8 cellular contexts compared by ENCODE assay signal in the genomic region with DNA sequence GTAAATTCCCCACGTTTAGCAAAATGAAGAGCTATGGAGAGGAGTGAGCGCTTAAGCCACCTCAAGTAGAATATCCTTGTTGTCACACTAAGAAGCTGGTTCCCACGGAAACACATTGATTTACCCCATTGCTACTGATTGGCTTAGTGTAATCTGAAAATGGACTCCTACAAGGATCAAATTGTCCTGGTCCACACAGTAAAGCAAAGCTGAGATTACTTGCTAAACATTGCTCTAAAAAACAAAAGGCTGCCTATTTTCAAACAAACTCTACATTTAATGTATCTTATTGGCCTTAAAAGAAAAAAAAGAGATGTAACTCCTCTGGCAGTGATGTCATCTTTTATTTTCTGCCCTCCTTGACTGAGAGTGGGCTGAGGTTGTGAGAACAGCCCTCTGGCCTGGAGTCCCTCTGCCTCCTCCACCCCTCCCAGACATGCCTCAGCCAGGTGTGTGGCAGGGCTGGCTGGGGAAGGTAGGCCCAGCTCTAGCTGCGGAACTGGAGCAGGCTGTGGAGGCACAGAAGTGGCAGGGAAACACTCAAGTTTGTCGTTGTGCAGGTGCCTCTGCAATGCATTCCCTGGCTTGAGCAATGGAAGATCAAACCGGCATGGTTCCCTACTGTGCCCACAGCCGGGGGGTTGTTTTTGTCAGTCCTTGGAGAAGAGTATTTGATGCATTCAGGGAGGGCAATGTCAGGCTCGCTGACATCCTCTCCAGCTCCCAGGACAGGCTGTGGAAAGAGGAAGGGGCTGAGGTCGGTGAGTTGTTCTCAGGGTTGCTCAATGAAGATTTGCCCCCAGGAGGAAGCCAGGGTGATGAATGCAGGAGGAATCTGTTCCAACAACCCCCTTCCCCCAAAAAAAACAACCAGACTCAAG.
DNase-seq lines count a peak whose midpoint lies in the region; ATAC-seq and TF ChIP-seq lines count a peak whose summit lies in the region.

No MANE protein-coding gene starts in this region.

- peak overlapping the region; percentile 4; the same call in 1 of the 2 replicates for H3K9ac ChIP-seq in iPS-20b (ENCODE audit: low read depth, low read length)

- no peak overlapping the region for H3K27ac ChIP-seq in iPS-20b (ENCODE audit: low read length)

- H3K4me3 ChIP-seq in astrocyte of the spinal cord (ENCODE audit: low read depth, low read length) (no peak overlapping the region), iPS-20b (ENCODE audit: low read length) (no peak overlapping the region)

- peak; percentile 89 for DNase-seq in ELF-1 (ENCODE audit: low read depth, low spot score)
- DNase-seq in NCI-H226: peak; percentile 51
- peak; percentile 71 for DNase-seq in astrocyte of the spinal cord (ENCODE audit: low read depth, low spot score)
- peak; percentile 36 for DNase-seq in stimulated activated CD8-positive, alpha-beta memory T cell treated with anti-CD3 and anti-CD28 coated beads, Interleukin-4, amount 100 ng/mL, for 48 hours
- DNase-seq in COR-L47 (lab: John Stamatoyannopoulos, UW): no peak

- H3K9me3 ChIP-seq in iPS-20b (ENCODE audit: insufficient read depth, low read depth, low read length): no peaks in the 10 kb centered on the region

- no peak for ATAC-seq in HG02840 (IDR thresholded peaks at IDR 0.05; ENCODE audit: low FRiP score, unreplicated experiment)
- ATAC-seq in HG03280 (IDR thresholded peaks at IDR 0.05; ENCODE audit: unreplicated experiment): no peak

- H3K4me1 ChIP-seq in iPS-20b (ENCODE audit: insufficient read depth, low read length): peaks cover 20% of the 10 kb centered on the region

- in situ Hi-C loops in astrocyte of the spinal cord (cut with HindIII; ENCODE audit: low sequenced_read_pairs): no loop called here

- TF ChIP-seq CTCF in astrocyte of the spinal cord (IDR thresholded peaks at IDR 0.05; ENCODE audit: low read depth, low read length): no peak

- H3K36me3 ChIP-seq in iPS-20b (ENCODE audit: insufficient read depth, low read depth, low read length): peaks cover 51% of the 10 kb centered on the region

- no peaks in the 10 kb centered on the region for H3K27me3 ChIP-seq in iPS-20b (ENCODE audit: insufficient read depth, low read length)
